Comparison of ENCODE assay signal across 29 cellular contexts in genomic region chr2:62189196-62189595, GRCh38.
"Had no signal": no experiment of that assay in that cellular context is flagged by ENCODE, and none has a peak within 500 bp of the region (broad histone marks: within the 10 kb centered on the region; RNA-seq: fewer than 3 reads in every experiment).

No MANE protein-coding gene starts in this region.

- H3K4me3 ChIP-seq: ascending aorta, cardiac muscle cell, MG63, SJSA1 had no signal

- H3K4me3 Mint-ChIP-seq: activated CD8-positive, alpha-beta T cell treated with anti-CD3 and anti-CD28 coated beads for 36 hours; activated naive CD4-positive, alpha-beta T cell treated with anti-CD3 and anti-CD28 coated beads, Interleukin-2, amount 50 U/mL, for 24 hours; activated naive CD8-positive, alpha-beta T cell treated with anti-CD3 and anti-CD28 coated beads, Interleukin-2, amount 50 U/mL, for 24 hours; activated T-cell treated with anti-CD3 and anti-CD28 coated beads, Interleukin-2, amount 50 U/mL, for 72 hours; brain; IgD-negative memory B cell; T-helper 1 cell treated with Interleukin-12 subunit alpha and Interleukin-12 subunit beta and Interleukin-4 antibody, amounts not matched to agents 30 μg/mL and 1 μg/mL, for 36 hours had no signal

- H3K27me3 ChIP-seq: ascending aorta, cardiac muscle cell, MG63, SJSA1 had no signal

- DNase-seq: activated CD4-positive, alpha-beta T cell treated with anti-CD3 and anti-CD28 coated beads for 4 hours; activated CD8-positive, alpha-beta memory T cell treated with anti-CD3 and anti-CD28 coated beads, Interleukin-2, amount 50 U/mL, for 4 hours; activated CD8-positive, alpha-beta T cell treated with anti-CD3 and anti-CD28 coated beads for 36 hours; activated naive CD8-positive, alpha-beta T cell treated with anti-CD3 and anti-CD28 coated beads, Interleukin-2, amount 50 U/mL, for 24 hours; activated T-cell treated with anti-CD3 and anti-CD28 coated beads, Interleukin-2, amount 50 U/mL, for 72 hours; amniotic stem cell; MG63; MV-4-11; NCI-H1092 treated with DMSO at 0.1 percent for 48 hours; NCI-H1417 treated with DMSO at 0.1 percent for 48 hours; NCI-H1694; NCI-H2029; NCI-H2107; NCI-H510A treated with DMSO at 0.1 percent for 48 hours; NCI-H69; NK-92 treated with Interleukin-12 subunit alpha and Interleukin-12 subunit beta, amount 100 ng/mL, for 24 hours; OCI-M1; RPMI8226; SHP77 had no signal

- H3K27me3 Mint-ChIP-seq: activated CD8-positive, alpha-beta T cell treated with anti-CD3 and anti-CD28 coated beads for 36 hours; activated naive CD4-positive, alpha-beta T cell treated with anti-CD3 and anti-CD28 coated beads, Interleukin-2, amount 50 U/mL, for 24 hours; activated naive CD8-positive, alpha-beta T cell treated with anti-CD3 and anti-CD28 coated beads, Interleukin-2, amount 50 U/mL, for 24 hours; IgD-negative memory B cell had no signal

- H3K9me3 Mint-ChIP-seq: activated CD8-positive, alpha-beta T cell treated with anti-CD3 and anti-CD28 coated beads for 36 hours; activated naive CD4-positive, alpha-beta T cell treated with anti-CD3 and anti-CD28 coated beads, Interleukin-2, amount 50 U/mL, for 24 hours; activated naive CD8-positive, alpha-beta T cell treated with anti-CD3 and anti-CD28 coated beads, Interleukin-2, amount 50 U/mL, for 24 hours; activated T-cell treated with anti-CD3 and anti-CD28 coated beads, Interleukin-2, amount 50 U/mL, for 72 hours; brain; IgD-negative memory B cell; T-helper 1 cell treated with Interleukin-12 subunit alpha and Interleukin-12 subunit beta and Interleukin-4 antibody, amounts not matched to agents 30 μg/mL and 1 μg/mL, for 36 hours had no signal

- H3K27ac Mint-ChIP-seq: activated CD8-positive, alpha-beta T cell treated with anti-CD3 and anti-CD28 coated beads for 36 hours; activated naive CD4-positive, alpha-beta T cell treated with anti-CD3 and anti-CD28 coated beads, Interleukin-2, amount 50 U/mL, for 24 hours; activated naive CD8-positive, alpha-beta T cell treated with anti-CD3 and anti-CD28 coated beads, Interleukin-2, amount 50 U/mL, for 24 hours; activated T-cell treated with anti-CD3 and anti-CD28 coated beads, Interleukin-2, amount 50 U/mL, for 72 hours; IgD-negative memory B cell had no signal

- H3K4me1 ChIP-seq: ascending aorta, SJSA1 had no signal

- H3K9me3 ChIP-seq: ascending aorta, MG63, SJSA1 had no signal

- H3K27ac ChIP-seq: ascending aorta, cardiac muscle cell, KMS-11, SJSA1 had no signal

- H3K4me1 Mint-ChIP-seq: activated naive CD4-positive, alpha-beta T cell treated with anti-CD3 and anti-CD28 coated beads, Interleukin-2, amount 50 U/mL, for 24 hours; activated naive CD8-positive, alpha-beta T cell treated with anti-CD3 and anti-CD28 coated beads, Interleukin-2, amount 50 U/mL, for 24 hours had no signal

- ATAC-seq: activated CD4-positive, CD25-positive, alpha-beta regulatory T cell treated with anti-CD3 and anti-CD28 coated beads, Interleukin-2, amount 50 U/mL, for 24 hours; activated CD8-positive, alpha-beta T cell treated with anti-CD3 and anti-CD28 coated beads for 36 hours; activated naive CD8-positive, alpha-beta T cell treated with anti-CD3 and anti-CD28 coated beads, Interleukin-2, amount 50 U/mL, for 24 hours; activated T-cell treated with anti-CD3 and anti-CD28 coated beads, Interleukin-2, amount 50 U/mL, for 72 hours; Panc1 had no signal

- H3K36me3 ChIP-seq: ascending aorta, cardiac muscle cell, MG63, SJSA1 had no signal

- H3K36me3 Mint-ChIP-seq: brain, IgD-negative memory B cell had no signal

- H3K4me2 ChIP-seq: KMS-11 had no signal
